ENCODE assay signal across 1 cellular context in genomic region chr22:40592352-40593113, GRCh38.
TF ChIP-seq lines count a peak whose summit lies in the region.

No MANE protein-coding gene starts in this region.

TF ChIP-seq in GM12878, 131 proteins besides CTCF, POLR2A, EP300 and RAD21 (continued from another document and continues in another):
- no peak for TF ChIP-seq TARDBP (IDR thresholded peaks at IDR 0.05; ENCODE audit: borderline replicate concordance)
- peak; percentile 78; the same call in 1 of the 2 replicates for TF ChIP-seq MEF2A (IDR thresholded peaks at IDR 0.05; ENCODE audit: insufficient read depth, low read depth, low read length)
- TF ChIP-seq RFX5 (IDR thresholded peaks at IDR 0.05; ENCODE audit: low read depth, low read length) = no peak
- TF ChIP-seq TBL1XR1 (IDR thresholded peaks at IDR 0.05; ENCODE audit: low read depth, low read length) = peak; percentile 45; the same call in 1 of the 2 replicates
- TF ChIP-seq RBBP5 (conservative IDR thresholded peaks at IDR 0.05) = no peak
- no peak for TF ChIP-seq DPF2 (IDR thresholded peaks at IDR 0.05)
- TF ChIP-seq KDM1A (IDR thresholded peaks at IDR 0.05; ENCODE audit: borderline replicate concordance) = no peak
- no peak; the same call in 1 of the 2 replicates for TF ChIP-seq STAT3 (IDR thresholded peaks at IDR 0.05; ENCODE audit: low read depth, low read length)
- TF ChIP-seq ZNF24 (IDR thresholded peaks at IDR 0.05) = peak; percentile 40; the same call in 1 of the 2 replicates
- no peak for TF ChIP-seq NRF1 (conservative IDR thresholded peaks at IDR 0.05; ENCODE audit: low read depth, low read length)
- TF ChIP-seq TCF7 (IDR thresholded peaks at IDR 0.05; ENCODE audit: borderline replicate concordance) = peak; percentile 14; the same call in 1 of the 2 replicates
- TF ChIP-seq, protein P1, sequence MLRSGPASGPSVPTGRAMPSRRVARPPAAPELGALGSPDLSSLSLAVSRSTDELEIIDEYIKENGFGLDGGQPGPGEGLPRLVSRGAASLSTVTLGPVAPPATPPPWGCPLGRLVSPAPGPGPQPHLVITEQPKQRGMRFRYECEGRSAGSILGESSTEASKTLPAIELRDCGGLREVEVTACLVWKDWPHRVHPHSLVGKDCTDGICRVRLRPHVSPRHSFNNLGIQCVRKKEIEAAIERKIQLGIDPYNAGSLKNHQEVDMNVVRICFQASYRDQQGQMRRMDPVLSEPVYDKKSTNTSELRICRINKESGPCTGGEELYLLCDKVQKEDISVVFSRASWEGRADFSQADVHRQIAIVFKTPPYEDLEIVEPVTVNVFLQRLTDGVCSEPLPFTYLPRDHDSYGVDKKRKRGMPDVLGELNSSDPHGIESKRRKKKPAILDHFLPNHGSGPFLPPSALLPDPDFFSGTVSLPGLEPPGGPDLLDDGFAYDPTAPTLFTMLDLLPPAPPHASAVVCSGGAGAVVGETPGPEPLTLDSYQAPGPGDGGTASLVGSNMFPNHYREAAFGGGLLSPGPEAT (IDR thresholded peaks at IDR 0.05; ENCODE audit: low read depth) = peak; percentile 91
- TF ChIP-seq ZSCAN29 (IDR thresholded peaks at IDR 0.05) = no peak
- TF ChIP-seq, protein P2, sequence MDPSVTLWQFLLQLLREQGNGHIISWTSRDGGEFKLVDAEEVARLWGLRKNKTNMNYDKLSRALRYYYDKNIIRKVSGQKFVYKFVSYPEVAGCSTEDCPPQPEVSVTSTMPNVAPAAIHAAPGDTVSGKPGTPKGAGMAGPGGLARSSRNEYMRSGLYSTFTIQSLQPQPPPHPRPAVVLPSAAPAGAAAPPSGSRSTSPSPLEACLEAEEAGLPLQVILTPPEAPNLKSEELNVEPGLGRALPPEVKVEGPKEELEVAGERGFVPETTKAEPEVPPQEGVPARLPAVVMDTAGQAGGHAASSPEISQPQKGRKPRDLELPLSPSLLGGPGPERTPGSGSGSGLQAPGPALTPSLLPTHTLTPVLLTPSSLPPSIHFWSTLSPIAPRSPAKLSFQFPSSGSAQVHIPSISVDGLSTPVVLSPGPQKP (IDR thresholded peaks at IDR 0.05; ENCODE audit: low read depth, low read length) = no peak
- TF ChIP-seq, protein P3, sequence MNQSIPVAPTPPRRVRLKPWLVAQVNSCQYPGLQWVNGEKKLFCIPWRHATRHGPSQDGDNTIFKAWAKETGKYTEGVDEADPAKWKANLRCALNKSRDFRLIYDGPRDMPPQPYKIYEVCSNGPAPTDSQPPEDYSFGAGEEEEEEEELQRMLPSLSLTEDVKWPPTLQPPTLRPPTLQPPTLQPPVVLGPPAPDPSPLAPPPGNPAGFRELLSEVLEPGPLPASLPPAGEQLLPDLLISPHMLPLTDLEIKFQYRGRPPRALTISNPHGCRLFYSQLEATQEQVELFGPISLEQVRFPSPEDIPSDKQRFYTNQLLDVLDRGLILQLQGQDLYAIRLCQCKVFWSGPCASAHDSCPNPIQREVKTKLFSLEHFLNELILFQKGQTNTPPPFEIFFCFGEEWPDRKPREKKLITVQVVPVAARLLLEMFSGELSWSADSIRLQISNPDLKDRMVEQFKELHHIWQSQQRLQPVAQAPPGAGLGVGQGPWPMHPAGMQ (IDR thresholded peaks at IDR 0.05; ENCODE audit: borderline replicate concordance) = no peak
- TF ChIP-seq ZNF384 (IDR thresholded peaks at IDR 0.05; ENCODE audit: borderline replicate concordance, low read depth, low read length) = no peak
- no peak for TF ChIP-seq EGR1 (IDR thresholded peaks at IDR 0.05; ENCODE audit: borderline replicate concordance in 1 of 2, low read depth in 2 of 2, low read length in 2 of 2)
- TF ChIP-seq, protein P4, sequence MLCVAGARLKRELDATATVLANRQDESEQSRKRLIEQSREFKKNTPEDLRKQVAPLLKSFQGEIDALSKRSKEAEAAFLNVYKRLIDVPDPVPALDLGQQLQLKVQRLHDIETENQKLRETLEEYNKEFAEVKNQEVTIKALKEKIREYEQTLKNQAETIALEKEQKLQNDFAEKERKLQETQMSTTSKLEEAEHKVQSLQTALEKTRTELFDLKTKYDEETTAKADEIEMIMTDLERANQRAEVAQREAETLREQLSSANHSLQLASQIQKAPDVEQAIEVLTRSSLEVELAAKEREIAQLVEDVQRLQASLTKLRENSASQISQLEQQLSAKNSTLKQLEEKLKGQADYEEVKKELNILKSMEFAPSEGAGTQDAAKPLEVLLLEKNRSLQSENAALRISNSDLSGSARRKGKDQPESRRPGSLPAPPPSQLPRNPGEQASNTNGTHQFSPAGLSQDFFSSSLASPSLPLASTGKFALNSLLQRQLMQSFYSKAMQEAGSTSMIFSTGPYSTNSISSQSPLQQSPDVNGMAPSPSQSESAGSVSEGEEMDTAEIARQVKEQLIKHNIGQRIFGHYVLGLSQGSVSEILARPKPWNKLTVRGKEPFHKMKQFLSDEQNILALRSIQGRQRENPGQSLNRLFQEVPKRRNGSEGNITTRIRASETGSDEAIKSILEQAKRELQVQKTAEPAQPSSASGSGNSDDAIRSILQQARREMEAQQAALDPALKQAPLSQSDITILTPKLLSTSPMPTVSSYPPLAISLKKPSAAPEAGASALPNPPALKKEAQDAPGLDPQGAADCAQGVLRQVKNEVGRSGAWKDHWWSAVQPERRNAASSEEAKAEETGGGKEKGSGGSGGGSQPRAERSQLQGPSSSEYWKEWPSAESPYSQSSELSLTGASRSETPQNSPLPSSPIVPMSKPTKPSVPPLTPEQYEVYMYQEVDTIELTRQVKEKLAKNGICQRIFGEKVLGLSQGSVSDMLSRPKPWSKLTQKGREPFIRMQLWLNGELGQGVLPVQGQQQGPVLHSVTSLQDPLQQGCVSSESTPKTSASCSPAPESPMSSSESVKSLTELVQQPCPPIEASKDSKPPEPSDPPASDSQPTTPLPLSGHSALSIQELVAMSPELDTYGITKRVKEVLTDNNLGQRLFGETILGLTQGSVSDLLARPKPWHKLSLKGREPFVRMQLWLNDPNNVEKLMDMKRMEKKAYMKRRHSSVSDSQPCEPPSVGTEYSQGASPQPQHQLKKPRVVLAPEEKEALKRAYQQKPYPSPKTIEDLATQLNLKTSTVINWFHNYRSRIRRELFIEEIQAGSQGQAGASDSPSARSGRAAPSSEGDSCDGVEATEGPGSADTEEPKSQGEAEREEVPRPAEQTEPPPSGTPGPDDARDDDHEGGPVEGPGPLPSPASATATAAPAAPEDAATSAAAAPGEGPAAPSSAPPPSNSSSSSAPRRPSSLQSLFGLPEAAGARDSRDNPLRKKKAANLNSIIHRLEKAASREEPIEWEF (IDR thresholded peaks at IDR 0.05; ENCODE audit: insufficient replicate concordance, low read depth, low read length) = peak; percentile 51
- TF ChIP-seq, protein P5, sequence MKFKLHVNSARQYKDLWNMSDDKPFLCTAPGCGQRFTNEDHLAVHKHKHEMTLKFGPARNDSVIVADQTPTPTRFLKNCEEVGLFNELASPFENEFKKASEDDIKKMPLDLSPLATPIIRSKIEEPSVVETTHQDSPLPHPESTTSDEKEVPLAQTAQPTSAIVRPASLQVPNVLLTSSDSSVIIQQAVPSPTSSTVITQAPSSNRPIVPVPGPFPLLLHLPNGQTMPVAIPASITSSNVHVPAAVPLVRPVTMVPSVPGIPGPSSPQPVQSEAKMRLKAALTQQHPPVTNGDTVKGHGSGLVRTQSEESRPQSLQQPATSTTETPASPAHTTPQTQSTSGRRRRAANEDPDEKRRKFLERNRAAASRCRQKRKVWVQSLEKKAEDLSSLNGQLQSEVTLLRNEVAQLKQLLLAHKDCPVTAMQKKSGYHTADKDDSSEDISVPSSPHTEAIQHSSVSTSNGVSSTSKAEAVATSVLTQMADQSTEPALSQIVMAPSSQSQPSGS (IDR thresholded peaks at IDR 0.05; ENCODE audit: low read length) = 0 out of 2 replicates have a peak, but pooled peaks have one; percentile 34
- TF ChIP-seq BCL3 (IDR thresholded peaks at IDR 0.05; ENCODE audit: borderline replicate concordance, insufficient read depth, low read depth, low read length, poor library complexity, severe bottlenecking) = no peak
- TF ChIP-seq RB1 (IDR thresholded peaks at IDR 0.05; ENCODE audit: borderline replicate concordance) = no peak
- peak; percentile 37 for TF ChIP-seq RUNX3 (IDR thresholded peaks at IDR 0.05; ENCODE audit: low read length)
- TF ChIP-seq ZBTB33 (IDR thresholded peaks at IDR 0.05) = no peak
- TF ChIP-seq IKZF1 (conservative IDR thresholded peaks at IDR 0.05) = peak; percentile 83
- no peak for TF ChIP-seq YBX1 (IDR thresholded peaks at IDR 0.05)
- peak; percentile 58 for TF ChIP-seq MEF2B (IDR thresholded peaks at IDR 0.05; ENCODE audit: partially characterized antibody, poor library complexity, severe bottlenecking)
- TF ChIP-seq EED (IDR thresholded peaks at IDR 0.05; ENCODE audit: low read depth) = peak; percentile 72
- peak; percentile 27; the same call in 1 of the 2 replicates for TF ChIP-seq ZNF217 (IDR thresholded peaks at IDR 0.05)
- TF ChIP-seq POLR2AphosphoS5 (IDR thresholded peaks at IDR 0.05; ENCODE audit: low read length) = peak; percentile 61; the same call in 1 of the 2 replicates
- peak; percentile 46; the same call in 1 of the 2 replicates for TF ChIP-seq MTA2 (IDR thresholded peaks at IDR 0.05; ENCODE audit: low read depth)
- peak; percentile 22; the same call in 1 of the 2 replicates for TF ChIP-seq ZBED1 (IDR thresholded peaks at IDR 0.05; ENCODE audit: borderline replicate concordance)
- no peak for TF ChIP-seq E2F4 (IDR thresholded peaks at IDR 0.05; ENCODE audit: low read depth, low read length)
- TF ChIP-seq, protein P6, sequence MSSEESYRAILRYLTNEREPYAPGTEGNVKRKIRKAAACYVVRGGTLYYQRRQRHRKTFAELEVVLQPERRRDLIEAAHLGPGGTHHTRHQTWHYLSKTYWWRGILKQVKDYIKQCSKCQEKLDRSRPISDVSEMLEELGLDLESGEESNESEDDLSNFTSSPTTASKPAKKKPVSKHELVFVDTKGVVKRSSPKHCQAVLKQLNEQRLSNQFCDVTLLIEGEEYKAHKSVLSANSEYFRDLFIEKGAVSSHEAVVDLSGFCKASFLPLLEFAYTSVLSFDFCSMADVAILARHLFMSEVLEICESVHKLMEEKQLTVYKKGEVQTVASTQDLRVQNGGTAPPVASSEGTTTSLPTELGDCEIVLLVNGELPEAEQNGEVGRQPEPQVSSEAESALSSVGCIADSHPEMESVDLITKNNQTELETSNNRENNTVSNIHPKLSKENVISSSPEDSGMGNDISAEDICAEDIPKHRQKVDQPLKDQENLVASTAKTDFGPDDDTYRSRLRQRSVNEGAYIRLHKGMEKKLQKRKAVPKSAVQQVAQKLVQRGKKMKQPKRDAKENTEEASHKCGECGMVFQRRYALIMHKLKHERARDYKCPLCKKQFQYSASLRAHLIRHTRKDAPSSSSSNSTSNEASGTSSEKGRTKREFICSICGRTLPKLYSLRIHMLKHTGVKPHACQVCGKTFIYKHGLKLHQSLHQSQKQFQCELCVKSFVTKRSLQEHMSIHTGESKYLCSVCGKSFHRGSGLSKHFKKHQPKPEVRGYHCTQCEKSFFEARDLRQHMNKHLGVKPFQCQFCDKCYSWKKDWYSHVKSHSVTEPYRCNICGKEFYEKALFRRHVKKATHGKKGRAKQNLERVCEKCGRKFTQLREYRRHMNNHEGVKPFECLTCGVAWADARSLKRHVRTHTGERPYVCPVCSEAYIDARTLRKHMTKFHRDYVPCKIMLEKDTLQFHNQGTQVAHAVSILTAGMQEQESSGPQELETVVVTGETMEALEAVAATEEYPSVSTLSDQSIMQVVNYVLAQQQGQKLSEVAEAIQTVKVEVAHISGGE (CRISPR knock-in tag; IDR thresholded peaks at IDR 0.05) = no peak
- TF ChIP-seq STAT1 (conservative IDR thresholded peaks at IDR 0.05) = no peak
- 0 out of 2 replicates have a peak, but pooled peaks have one; percentile 12 for TF ChIP-seq CREM (IDR thresholded peaks at IDR 0.05; ENCODE audit: low read depth)
- no peak for TF ChIP-seq SRF (IDR thresholded peaks at IDR 0.05; ENCODE audit: low read depth in 2 of 2, low read length in 2 of 2)
- peak; percentile 45; the same call in 1 of the 3 replicates for TF ChIP-seq POU2F2 (IDR thresholded peaks at IDR 0.05; ENCODE audit: borderline replicate concordance, low read depth, low read length)
- no peak for TF ChIP-seq ZZZ3 (IDR thresholded peaks at IDR 0.05; ENCODE audit: control insufficient read depth, insufficient read length, low read depth)
- TF ChIP-seq NFIC (IDR thresholded peaks at IDR 0.05; ENCODE audit: low read depth, low read length) = peak; percentile 69
